ENCODE assay signal across 1 cellular context in the genomic region with DNA sequence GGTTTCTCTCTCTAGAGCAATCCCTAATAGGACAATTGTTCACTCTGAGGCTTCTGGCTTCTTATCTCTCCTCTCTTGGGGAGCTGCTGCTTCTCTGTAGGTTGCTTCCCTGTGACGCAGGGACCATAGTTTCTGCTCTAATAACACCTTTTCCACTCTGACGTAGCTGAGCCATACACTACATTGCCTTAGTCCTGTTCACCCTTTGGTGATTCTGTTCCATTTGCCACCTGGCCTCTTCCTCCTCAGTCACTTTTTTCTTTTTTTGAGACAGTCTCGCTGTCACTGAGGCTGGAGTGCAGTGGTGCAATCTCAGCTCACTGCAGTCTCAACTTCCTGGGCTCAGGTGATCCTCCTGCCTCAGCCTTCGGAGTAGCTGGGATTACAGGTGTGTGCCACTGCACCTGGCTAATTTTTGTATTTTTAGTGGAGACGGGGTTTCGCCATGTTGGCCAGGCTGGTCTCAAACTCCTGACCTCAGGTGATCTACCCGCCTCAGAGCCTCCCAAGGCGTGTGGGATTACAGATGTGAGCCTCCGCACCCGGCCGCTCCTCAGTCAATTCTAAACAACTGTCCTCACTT.
A peak's percentile ranks its signal among the peaks of the same experiment; 100 is the strongest.
TF ChIP-seq lines count a peak whose summit lies in the region.
"Not testable (repeated sequence)": the region's sequence is repeated elsewhere in the genome, so short reads cannot be mapped to it uniquely, and the experiment has no call there.

No MANE protein-coding gene starts in this region.

TF ChIP-seq in K562, 482 proteins besides CTCF, POLR2A, EP300 and RAD21 (continued from another document):
- TF ChIP-seq, protein P1, sequence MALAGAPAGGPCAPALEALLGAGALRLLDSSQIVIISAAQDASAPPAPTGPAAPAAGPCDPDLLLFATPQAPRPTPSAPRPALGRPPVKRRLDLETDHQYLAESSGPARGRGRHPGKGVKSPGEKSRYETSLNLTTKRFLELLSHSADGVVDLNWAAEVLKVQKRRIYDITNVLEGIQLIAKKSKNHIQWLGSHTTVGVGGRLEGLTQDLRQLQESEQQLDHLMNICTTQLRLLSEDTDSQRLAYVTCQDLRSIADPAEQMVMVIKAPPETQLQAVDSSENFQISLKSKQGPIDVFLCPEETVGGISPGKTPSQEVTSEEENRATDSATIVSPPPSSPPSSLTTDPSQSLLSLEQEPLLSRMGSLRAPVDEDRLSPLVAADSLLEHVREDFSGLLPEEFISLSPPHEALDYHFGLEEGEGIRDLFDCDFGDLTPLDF (CRISPR knock-in tag; IDR thresholded peaks at IDR 0.05), result 0 out of 2 replicates have a peak, but pooled peaks have one; percentile 53
- TF ChIP-seq NFATC3 (IDR thresholded peaks at IDR 0.05) (0 out of 2 replicates have a peak, but pooled peaks have one; percentile 24), HDGF (IDR thresholded peaks at IDR 0.05) (peak; percentile 84; the same call in 1 of the 2 replicates), EWSR1 (IDR thresholded peaks at IDR 0.05; ENCODE audit: borderline replicate concordance, low read depth, partially characterized antibody) (peak; percentile 87), PHF21A (IDR thresholded peaks at IDR 0.05; ENCODE audit: borderline replicate concordance, low read depth) (0 out of 2 replicates have a peak, but pooled peaks have one; percentile 17), ARHGAP35 (IDR thresholded peaks at IDR 0.05; ENCODE audit: partially characterized antibody) (peak; percentile 46), ZNF695 (CRISPR knock-in tag; IDR thresholded peaks at IDR 0.05) (peak; percentile 77; the same call in 1 of the 2 replicates), DPF2 (IDR thresholded peaks at IDR 0.05) (peak; percentile 36; the same call in 1 of the 2 replicates), POLR2B (IDR thresholded peaks at IDR 0.05; ENCODE audit: low read depth, partially characterized antibody) (peak; percentile 92), HNRNPUL1 (IDR thresholded peaks at IDR 0.05; ENCODE audit: low read length) (peak; percentile 90), FOXK2 (conservative IDR thresholded peaks at IDR 0.05 in 1 of 2, IDR thresholded peaks at IDR 0.05 in 1 of 2; ENCODE audit: low read depth in 2 of 2) (0 out of 4 replicates have a peak, but pooled peaks of 1 of the 2 experiments have one; percentile 12), CREM (IDR thresholded peaks at IDR 0.05; ENCODE audit: low read depth) (peak; percentile 89), TEAD1 (CRISPR knock-in tag; IDR thresholded peaks at IDR 0.05) (0 out of 4 replicates have a peak, but pooled peaks of 1 of the 2 experiments have one; percentile 31), ELF4 (CRISPR knock-in tag; IDR thresholded peaks at IDR 0.05) (peak; percentile 59; the same call in 1 of the 2 replicates), SUPT5H (IDR thresholded peaks at IDR 0.05) (peak; percentile 90), ZBED1 (IDR thresholded peaks at IDR 0.05) (0 out of 2 replicates have a peak, but pooled peaks have one; percentile 37), MYNN (IDR thresholded peaks at IDR 0.05) (peak; percentile 39; the same call in 1 of the 2 replicates), CBFA2T3 (IDR thresholded peaks at IDR 0.05) (0 out of 2 replicates have a peak, but pooled peaks have one; percentile 3), SIRT6 (IDR thresholded peaks at IDR 0.05; ENCODE audit: low read depth, low read length) (peak; percentile 77), RBM39 (optimal IDR thresholded peaks at IDR 0.05; ENCODE audit: low read depth, low read length) (peak; percentile 82), NBN (IDR thresholded peaks at IDR 0.05; ENCODE audit: low read depth) (0 out of 2 replicates have a peak, but pooled peaks have one; percentile 36), NCOA1 (IDR thresholded peaks at IDR 0.05; ENCODE audit: low read depth) (peak; percentile 59; the same call in 1 of the 2 replicates), CREB1 (IDR thresholded peaks at IDR 0.05) (peak; percentile 83), CREB1 (CRISPR knock-in tag; IDR thresholded peaks at IDR 0.05) (peak; percentile 9; the same call in 1 of the 2 replicates), ERF (CRISPR knock-in tag; IDR thresholded peaks at IDR 0.05) (0 out of 2 replicates have a peak, but pooled peaks have one; percentile 58)
- TF ChIP-seq, protein P2, sequence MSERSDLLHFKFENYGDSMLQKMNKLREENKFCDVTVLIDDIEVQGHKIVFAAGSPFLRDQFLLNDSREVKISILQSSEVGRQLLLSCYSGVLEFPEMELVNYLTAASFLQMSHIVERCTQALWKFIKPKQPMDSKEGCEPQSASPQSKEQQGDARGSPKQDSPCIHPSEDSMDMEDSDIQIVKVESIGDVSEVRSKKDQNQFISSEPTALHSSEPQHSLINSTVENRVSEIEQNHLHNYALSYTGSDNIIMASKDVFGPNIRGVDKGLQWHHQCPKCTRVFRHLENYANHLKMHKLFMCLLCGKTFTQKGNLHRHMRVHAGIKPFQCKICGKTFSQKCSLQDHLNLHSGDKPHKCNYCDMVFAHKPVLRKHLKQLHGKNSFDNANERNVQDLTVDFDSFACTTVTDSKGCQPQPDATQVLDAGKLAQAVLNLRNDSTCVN (CRISPR knock-in tag; IDR thresholded peaks at IDR 0.05), result peak; percentile 88
- TF ChIP-seq, protein P3, sequence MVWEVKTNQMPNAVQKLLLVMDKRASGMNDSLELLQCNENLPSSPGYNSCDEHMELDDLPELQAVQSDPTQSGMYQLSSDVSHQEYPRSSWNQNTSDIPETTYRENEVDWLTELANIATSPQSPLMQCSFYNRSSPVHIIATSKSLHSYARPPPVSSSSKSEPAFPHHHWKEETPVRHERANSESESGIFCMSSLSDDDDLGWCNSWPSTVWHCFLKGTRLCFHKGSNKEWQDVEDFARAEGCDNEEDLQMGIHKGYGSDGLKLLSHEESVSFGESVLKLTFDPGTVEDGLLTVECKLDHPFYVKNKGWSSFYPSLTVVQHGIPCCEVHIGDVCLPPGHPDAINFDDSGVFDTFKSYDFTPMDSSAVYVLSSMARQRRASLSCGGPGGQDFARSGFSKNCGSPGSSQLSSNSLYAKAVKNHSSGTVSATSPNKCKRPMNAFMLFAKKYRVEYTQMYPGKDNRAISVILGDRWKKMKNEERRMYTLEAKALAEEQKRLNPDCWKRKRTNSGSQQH (CRISPR knock-in tag; IDR thresholded peaks at IDR 0.05), result peak; percentile 87; the same call in 1 of the 2 replicates
- not testable (repeated sequence) for TF ChIP-seq MYNN (CRISPR knock-in tag; IDR thresholded peaks at IDR 0.05)
- TF ChIP-seq, protein P4, sequence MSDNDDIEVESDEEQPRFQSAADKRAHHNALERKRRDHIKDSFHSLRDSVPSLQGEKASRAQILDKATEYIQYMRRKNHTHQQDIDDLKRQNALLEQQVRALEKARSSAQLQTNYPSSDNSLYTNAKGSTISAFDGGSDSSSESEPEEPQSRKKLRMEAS (CRISPR knock-in tag; IDR thresholded peaks at IDR 0.05), result 0 out of 2 replicates have a peak, but pooled peaks have one; percentile 26
